Comparison of ENCODE assay signal across 8 cellular contexts in genomic region chr5:172188033-172188892, GRCh38. TPM values are rescaled to one million over a fixed set of nuclear protein-coding genes. Genes with fewer than 3 reads are reported as not detected.
DNase-seq lines count a peak whose midpoint lies in the region; FAIRE-seq and TF ChIP-seq lines count a peak whose summit lies in the region.

STK10 (minus strand) TSS chr5:172188224; CDS start chr5:172188042, 182 bp downstream.

- H3K27ac Mint-ChIP-seq in nephron progenitor cell: peak within 1 kb of the TSS; percentile 19
- peak within 1 kb of the TSS; percentile 98 for H3K27ac Mint-ChIP-seq in stimulated activated naive CD8-positive, alpha-beta T cell treated with anti-CD3 and anti-CD28 coated beads, Interleukin-15, Interleukin-2, amounts not matched to agents 100 ng/mL and 50 ng/mL, for 24 hours

- no peak for FAIRE-seq in H54 (lab: Jason Lieb, UNC)

- H3K9me3 Mint-ChIP-seq in nephron progenitor cell: no peaks in the 10 kb centered on the region
- no peaks in the 10 kb centered on the region for H3K9me3 Mint-ChIP-seq in stimulated activated naive CD8-positive, alpha-beta T cell treated with anti-CD3 and anti-CD28 coated beads, Interleukin-15, Interleukin-2, amounts not matched to agents 100 ng/mL and 50 ng/mL, for 24 hours

- peak; percentile 91 for DNase-seq in G401 (ENCODE audit: low spot score)
- peak; percentile 94 for DNase-seq in H54 (ENCODE audit: insufficient read length, low spot score)
- DNase-seq in LNCaP clone FGC (ENCODE audit: low read depth): peak; percentile 60
- peak; percentile 79 to 86 for DNase-seq in SHP77 (lab: John Stamatoyannopoulos, UW)
- peak; percentile 82 for DNase-seq in activated effector memory CD4-positive, alpha-beta T cell treated with Interleukin-2 at 50 U/mL for 16 hours
- peak; percentile 86 for DNase-seq in fibroblast of the aortic adventitia (ENCODE audit: low read depth)
- peak; percentile 88 for DNase-seq in nephron progenitor cell

- TF ChIP-seq CTCF in LNCaP clone FGC (IDR thresholded peaks at IDR 0.05; ENCODE audit: control insufficient read depth, extremely low read depth, insufficient read depth) (peak; percentile 99), fibroblast of the aortic adventitia (IDR thresholded peaks at IDR 0.05; ENCODE audit: insufficient read depth, low read length) (peak; percentile 78), nephron progenitor cell (IDR thresholded peaks at IDR 0.05) (peak; percentile 68)

- peak within 1 kb of the TSS; percentile 89 for H3K4me3 Mint-ChIP-seq in nephron progenitor cell
- peak within 1 kb of the TSS; percentile 99 for H3K4me3 Mint-ChIP-seq in stimulated activated naive CD8-positive, alpha-beta T cell treated with anti-CD3 and anti-CD28 coated beads, Interleukin-15, Interleukin-2, amounts not matched to agents 100 ng/mL and 50 ng/mL, for 24 hours

- peaks cover 34% of the 10 kb centered on the region for H3K4me1 Mint-ChIP-seq in nephron progenitor cell
- H3K4me1 Mint-ChIP-seq in stimulated activated naive CD8-positive, alpha-beta T cell treated with anti-CD3 and anti-CD28 coated beads, Interleukin-15, Interleukin-2, amounts not matched to agents 100 ng/mL and 50 ng/mL, for 24 hours (ENCODE audit: low read depth): peaks cover 43% of the 10 kb centered on the region

- in situ Hi-C loops in G401 (cut with HindIII; ENCODE audit: low sequenced_read_pairs): no loop called here

- peak within 1 kb of the TSS; percentile 84 for H3K4me3 ChIP-seq in LNCaP clone FGC (ENCODE audit: low read depth, low read length)
- peak within 1 kb of the TSS; percentile 93 for H3K4me3 ChIP-seq in fibroblast of the aortic adventitia (ENCODE audit: low read depth, low read length)

- H3K36me3 Mint-ChIP-seq in nephron progenitor cell (ENCODE audit: low read depth): peaks cover 1% of the 10 kb centered on the region
- H3K36me3 Mint-ChIP-seq in stimulated activated naive CD8-positive, alpha-beta T cell treated with anti-CD3 and anti-CD28 coated beads, Interleukin-15, Interleukin-2, amounts not matched to agents 100 ng/mL and 50 ng/mL, for 24 hours (ENCODE audit: low read depth): peaks cover 8% of the 10 kb centered on the region

- TF ChIP-seq POLR2A in H54 (IDR thresholded peaks at IDR 0.05; ENCODE audit: low read depth, low read length): peak; percentile 80

- H3K27me3 Mint-ChIP-seq in nephron progenitor cell (ENCODE audit: low read depth, poor library complexity): peaks cover 13% of the 10 kb centered on the region
- no peaks in the 10 kb centered on the region for H3K27me3 Mint-ChIP-seq in stimulated activated naive CD8-positive, alpha-beta T cell treated with anti-CD3 and anti-CD28 coated beads, Interleukin-15, Interleukin-2, amounts not matched to agents 100 ng/mL and 50 ng/mL, for 24 hours

RNA-seq across cellular contexts. Expression of gene STK10, which starts in this region (rescaled TPM):
- total RNA-seq in G401 (2014; rRNA removed; shearing (Covaris generic)): 14.2 and 17.0 TPM in 2 replicates
- 16.0 and 17.0 TPM in 2 replicates for total RNA-seq in fibroblast of the aortic adventitia (ENCODE audit: low replicate concordance)

Comparison
In these comparisons a context has a peak if more than half of its experiments do, and no peak if none do; other contexts are left out.
1. Peak in every context shown above with its lines: DNase-seq and H3K4me3 ChIP-seq.